In the genomic region with DNA sequence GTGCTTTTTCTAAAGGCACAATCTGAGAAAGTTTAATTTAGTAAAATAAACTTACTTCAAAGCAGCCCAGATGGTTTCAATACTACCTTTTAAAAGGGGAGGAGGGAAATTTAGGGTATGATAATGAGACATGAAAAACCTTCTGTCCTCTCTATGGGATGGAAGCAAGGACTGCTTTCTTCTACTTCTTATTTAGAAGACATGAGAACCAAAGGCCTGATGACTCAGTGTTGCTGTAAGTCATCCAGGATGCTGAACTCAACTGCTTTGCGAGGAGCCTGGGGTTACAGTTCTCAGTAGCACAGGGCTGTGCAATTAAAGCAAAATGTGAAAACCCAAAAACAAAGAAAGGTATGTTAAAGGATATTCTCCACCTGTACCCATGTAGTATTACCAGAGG, we compare ENCODE assay signal across 1 cellular context.
TF ChIP-seq lines count a peak whose summit lies in the region.

No MANE protein-coding gene starts in this region.

TF ChIP-seq in SK-N-SH, 30 proteins besides CTCF, POLR2A, EP300 and RAD21:
- no peak for TF ChIP-seq RCOR1 (IDR thresholded peaks at IDR 0.05; ENCODE audit: low read length)
- TF ChIP-seq, protein P1, sequence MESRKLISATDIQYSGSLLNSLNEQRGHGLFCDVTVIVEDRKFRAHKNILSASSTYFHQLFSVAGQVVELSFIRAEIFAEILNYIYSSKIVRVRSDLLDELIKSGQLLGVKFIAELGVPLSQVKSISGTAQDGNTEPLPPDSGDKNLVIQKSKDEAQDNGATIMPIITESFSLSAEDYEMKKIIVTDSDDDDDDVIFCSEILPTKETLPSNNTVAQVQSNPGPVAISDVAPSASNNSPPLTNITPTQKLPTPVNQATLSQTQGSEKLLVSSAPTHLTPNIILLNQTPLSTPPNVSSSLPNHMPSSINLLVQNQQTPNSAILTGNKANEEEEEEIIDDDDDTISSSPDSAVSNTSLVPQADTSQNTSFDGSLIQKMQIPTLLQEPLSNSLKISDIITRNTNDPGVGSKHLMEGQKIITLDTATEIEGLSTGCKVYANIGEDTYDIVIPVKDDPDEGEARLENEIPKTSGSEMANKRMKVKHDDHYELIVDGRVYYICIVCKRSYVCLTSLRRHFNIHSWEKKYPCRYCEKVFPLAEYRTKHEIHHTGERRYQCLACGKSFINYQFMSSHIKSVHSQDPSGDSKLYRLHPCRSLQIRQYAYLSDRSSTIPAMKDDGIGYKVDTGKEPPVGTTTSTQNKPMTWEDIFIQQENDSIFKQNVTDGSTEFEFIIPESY (IDR thresholded peaks at IDR 0.05; ENCODE audit: borderline replicate concordance, low read depth), result no peak
- TF ChIP-seq RFX5 (IDR thresholded peaks at IDR 0.05; ENCODE audit: low read length), result no peak
- TF ChIP-seq, protein P2, sequence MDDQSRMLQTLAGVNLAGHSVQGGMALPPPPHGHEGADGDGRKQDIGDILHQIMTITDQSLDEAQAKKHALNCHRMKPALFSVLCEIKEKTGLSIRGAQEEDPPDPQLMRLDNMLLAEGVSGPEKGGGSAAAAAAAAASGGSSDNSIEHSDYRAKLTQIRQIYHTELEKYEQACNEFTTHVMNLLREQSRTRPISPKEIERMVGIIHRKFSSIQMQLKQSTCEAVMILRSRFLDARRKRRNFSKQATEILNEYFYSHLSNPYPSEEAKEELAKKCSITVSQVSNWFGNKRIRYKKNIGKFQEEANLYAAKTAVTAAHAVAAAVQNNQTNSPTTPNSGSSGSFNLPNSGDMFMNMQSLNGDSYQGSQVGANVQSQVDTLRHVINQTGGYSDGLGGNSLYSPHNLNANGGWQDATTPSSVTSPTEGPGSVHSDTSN (IDR thresholded peaks at IDR 0.05), result no peak
- peak; percentile 82 for TF ChIP-seq FOSL2 (IDR thresholded peaks at IDR 0.05; ENCODE audit: borderline replicate concordance, low read depth)
- TF ChIP-seq, protein P3, sequence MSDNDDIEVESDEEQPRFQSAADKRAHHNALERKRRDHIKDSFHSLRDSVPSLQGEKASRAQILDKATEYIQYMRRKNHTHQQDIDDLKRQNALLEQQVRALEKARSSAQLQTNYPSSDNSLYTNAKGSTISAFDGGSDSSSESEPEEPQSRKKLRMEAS (IDR thresholded peaks at IDR 0.05; ENCODE audit: low read depth), result peak; percentile 2; the same call in 1 of the 2 replicates
- peak; percentile 23; the same call in 1 of the 2 replicates for TF ChIP-seq NFIC (IDR thresholded peaks at IDR 0.05; ENCODE audit: borderline replicate concordance)
- peak; percentile 56 for TF ChIP-seq JUND (IDR thresholded peaks at IDR 0.05)
- no peak for TF ChIP-seq TAF1 (IDR thresholded peaks at IDR 0.05; ENCODE audit: borderline replicate concordance, low read depth, low read length)
- TF ChIP-seq NRF1 (IDR thresholded peaks at IDR 0.05; ENCODE audit: low read depth, low read length), result no peak
